8 cellular contexts compared by ENCODE assay signal in the genomic region with DNA sequence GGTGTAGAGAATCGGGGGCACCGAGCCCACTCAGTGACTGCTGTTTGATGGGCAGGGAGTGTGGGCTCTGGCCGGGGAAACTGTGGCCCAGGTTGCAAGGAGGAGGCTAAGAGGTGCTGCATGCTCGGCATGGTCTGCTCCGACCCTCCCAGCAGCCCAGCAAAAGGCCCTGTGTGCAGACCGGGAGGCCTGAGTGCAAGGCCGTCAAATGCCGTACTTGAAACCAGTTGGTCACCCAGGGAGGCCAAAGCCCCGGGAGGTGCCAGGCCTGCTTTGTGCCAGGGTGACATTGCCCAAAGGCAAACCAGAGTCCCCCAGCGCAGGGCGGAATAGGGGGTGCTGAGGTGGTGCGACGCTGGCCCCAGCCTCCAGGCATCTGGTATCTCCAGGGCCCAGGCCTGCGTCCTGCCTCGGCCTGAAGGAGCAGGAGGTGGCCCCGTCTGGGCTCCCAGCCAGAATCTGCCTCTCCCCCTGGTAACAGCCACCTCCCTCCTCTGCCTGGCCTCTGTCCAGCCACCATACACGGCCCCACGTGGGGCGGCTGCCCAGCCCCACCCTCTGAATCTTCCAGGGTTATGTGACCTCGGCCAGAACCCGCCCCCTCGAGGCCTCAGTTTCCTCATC. TPM values are rescaled to one million over a fixed set of nuclear protein-coding genes. Genes with fewer than 3 reads are reported as not detected.
DNase-seq lines count a peak whose midpoint lies in the region; ATAC-seq and TF ChIP-seq lines count a peak whose summit lies in the region.

No MANE protein-coding gene starts in this region.

- ATAC-seq in left cardiac atrium (peak; percentile 18 to 22), HG02973 (IDR thresholded peaks at IDR 0.05; ENCODE audit: unreplicated experiment) (no peak)

- H3K4me1 ChIP-seq in adrenal gland (replicated peaks in 1 of 2) (peaks cover 44 to 66% of the 10 kb centered on the region in 2 donors), sigmoid colon (peaks cover 0 to 64% (median 57%) of the 10 kb centered on the region in 4 donors)

- H3K4me3 ChIP-seq in adrenal gland, result no peak overlapping the region
- no peak overlapping the region for H3K4me3 ChIP-seq in sigmoid colon

- 5 to 28% (median 20%) methylated on average over 4 to 22 of the region's 22 CpGs for WGBS in adrenal gland, 4 donors
- WGBS in sigmoid colon, 2 donors, result 19 to 48% methylated on average over 22 of the region's 22 CpGs

- TF ChIP-seq EP300 in sigmoid colon (IDR thresholded peaks at IDR 0.05), result no peak

- H3K27ac ChIP-seq in adrenal gland (peak overlapping the region; percentile 69 to 94 (median 87)), sigmoid colon (peak overlapping the region; percentile 67 to 83 (median 75))

- peaks cover 0 to 11% of the 10 kb centered on the region in 2 donors for H3K36me3 ChIP-seq in adrenal gland (replicated peaks in 1 of 2)
- H3K36me3 ChIP-seq in sigmoid colon, result peaks cover 0 to 8% (median 6%) of the 10 kb centered on the region in 4 donors

- intact Hi-C loops in adrenal gland (cut with DNase I) (no loop called here), left cardiac atrium (cut with DNase I) (no loop called here), sigmoid colon (cut with DNase I) (no loop called here)

- TF ChIP-seq CTCF in AG09319 (IDR thresholded peaks at IDR 0.05; ENCODE audit: low read depth, low read length) (no peak), adrenal gland (IDR thresholded peaks at IDR 0.05) (no peak), sigmoid colon (IDR thresholded peaks at IDR 0.05) (no peak)

- DNase-seq in AG09319 (ENCODE audit: extremely low read depth, low read depth) (peak; percentile 59), NCI-H1092 treated with DMSO at 0.1 percent for 48 hours (lab: John Stamatoyannopoulos, UW) (peak; percentile 95), adrenal gland (peak; percentile 95 to 99 (median 97)), left cardiac atrium (peak; percentile 91), sigmoid colon (peak; percentile 96), NOMO-1 treated with DMSO at 0.1 percent for 48 hours (lab: John Stamatoyannopoulos, UW; ENCODE audit: unreplicated experiment) (no peak)
- DNase-seq in stimulated activated CD4-positive, alpha-beta T cell treated with anti-CD3 and anti-CD28 coated beads, Interleukin-4, amount 100 ng/mL, for 24 hours, result no peak

- H3K27me3 ChIP-seq in adrenal gland (no peaks in the 10 kb centered on the region), sigmoid colon (no peaks in the 10 kb centered on the region)

- H3K9me3 ChIP-seq in adrenal gland (replicated peaks in 1 of 3) (no peaks in the 10 kb centered on the region), sigmoid colon (no peaks in the 10 kb centered on the region)

- TF ChIP-seq POLR2A in adrenal gland (IDR thresholded peaks at IDR 0.05) (peak; percentile 13 to 66), sigmoid colon (IDR thresholded peaks at IDR 0.05) (no peak)

RNA-seq across cellular contexts. Expression of a gene that starts 4.0 kb away (rescaled TPM):
- 100 to 1,000 TPM in 3 of 8 donors, 10 to 100 TPM in 5; 32.9 to 124 (median 80.4) TPM for total RNA-seq in adrenal gland
- polyA plus RNA-seq in adrenal gland, result 10 to 100 TPM in 2 of 3 donors, 1 to 10 TPM in 1; 6.7 to 21.0 (median 10.8) TPM
- 10 to 100 TPM; 22.1 to 24.5 TPM for total RNA-seq in left cardiac atrium
- 10 to 100 TPM in 2 of 4 donors, 1 to 10 TPM in 2; 7.8 to 18.0 (median 9.5) TPM for total RNA-seq in sigmoid colon
- polyA plus RNA-seq in sigmoid colon, result 1 to 10 TPM; 1.8 to 8.7 (median 6.5) TPM

RNA-seq across cellular contexts. Expression of a gene that starts 16.7 kb away (rescaled TPM):
- total RNA-seq in adrenal gland (100 to 1,000 TPM; 103 to 372 (median 185) TPM), left cardiac atrium (10 to 100 TPM; 43.7 to 68.9 TPM), sigmoid colon (10 to 100 TPM in 3 of 4 donors, 1 to 10 TPM in 1; 9.1 to 45.7 (median 44.5) TPM)
- polyA plus RNA-seq in adrenal gland (100 to 1,000 TPM in 2 of 3 donors, 10 to 100 TPM in 1; 99.2 to 268 (median 158) TPM), sigmoid colon (100 to 1,000 TPM in 2 of 3 donors, 10 to 100 TPM in 1; 96.7 to 412 (median 178) TPM)

RNA-seq across cellular contexts. Expression of a gene that starts 36.1 kb away (rescaled TPM):
- total RNA-seq in adrenal gland (10 to 100 TPM; 10.3 to 47.4 (median 24.0) TPM), left cardiac atrium (10 to 100 TPM in 1 of 2 donors, 1 to 10 TPM in 1; 8.7 to 13.4 TPM), sigmoid colon (10 to 100 TPM; 15.8 to 37.3 (median 26.2) TPM)
- polyA plus RNA-seq in adrenal gland (10 to 100 TPM; 21.1 to 41.4 (median 40.8) TPM), sigmoid colon (10 to 100 TPM in 2 of 3 donors, 1 to 10 TPM in 1; 9.0 to 26.4 (median 12.0) TPM)

RNA-seq across cellular contexts. Expression of a gene that starts 46.9 kb away (rescaled TPM):
- total RNA-seq in adrenal gland (10 to 100 TPM in 3 of 8 donors, 1 to 10 TPM in 5; 2.3 to 32.3 (median 6.9) TPM), left cardiac atrium (10 to 100 TPM; 23.8 to 29.2 TPM), sigmoid colon (1 to 10 TPM in 3 of 4 donors, under 1 TPM in 1; 0.66 to 2.9 (median 2.2) TPM)
- polyA plus RNA-seq in adrenal gland (10 to 100 TPM in 1 of 3 donors, 1 to 10 TPM in 2; 4.0 to 16.6 (median 5.8) TPM), sigmoid colon (1 to 10 TPM; 2.1 to 4.8 (median 4.2) TPM)

RNA-seq across cellular contexts. Expression of a gene that starts 59.4 kb away (rescaled TPM):
- total RNA-seq in adrenal gland (10 to 100 TPM in 6 of 8 donors, 1 to 10 TPM in 2; 6.0 to 18.6 (median 12.5) TPM), left cardiac atrium (1 to 10 TPM; 5.5 to 7.9 TPM), sigmoid colon (1 to 10 TPM; 2.6 to 6.9 (median 3.3) TPM)
- polyA plus RNA-seq in adrenal gland (10 to 100 TPM in 1 of 3 donors, 1 to 10 TPM in 2; 1.8 to 19.1 (median 7.1) TPM), sigmoid colon (10 to 100 TPM in 1 of 3 donors, 1 to 10 TPM in 2; 4.2 to 16.3 (median 5.3) TPM)

Comparison
In these comparisons a context has a peak if more than half of its experiments do, and no peak if none do; other contexts are left out.
1. DNase-seq: peak in AG09319 (single experiment), NCI-H1092 treated with DMSO at 0.1 percent for 48 hours (single experiment), adrenal gland (7 of 7), left cardiac atrium (single experiment) and sigmoid colon (single experiment); none in stimulated activated CD4-positive, alpha-beta T cell treated with anti-CD3 and anti-CD28 coated beads, Interleukin-4, amount 100 ng/mL, for 24 hours (single experiment) and NOMO-1 treated with DMSO at 0.1 percent for 48 hours (single experiment).
2. POLR2A ChIP-seq: peak in adrenal gland (2 of 2); none in sigmoid colon (0 of 2).